1 cellular context compared by ENCODE assay signal in the genomic region with DNA sequence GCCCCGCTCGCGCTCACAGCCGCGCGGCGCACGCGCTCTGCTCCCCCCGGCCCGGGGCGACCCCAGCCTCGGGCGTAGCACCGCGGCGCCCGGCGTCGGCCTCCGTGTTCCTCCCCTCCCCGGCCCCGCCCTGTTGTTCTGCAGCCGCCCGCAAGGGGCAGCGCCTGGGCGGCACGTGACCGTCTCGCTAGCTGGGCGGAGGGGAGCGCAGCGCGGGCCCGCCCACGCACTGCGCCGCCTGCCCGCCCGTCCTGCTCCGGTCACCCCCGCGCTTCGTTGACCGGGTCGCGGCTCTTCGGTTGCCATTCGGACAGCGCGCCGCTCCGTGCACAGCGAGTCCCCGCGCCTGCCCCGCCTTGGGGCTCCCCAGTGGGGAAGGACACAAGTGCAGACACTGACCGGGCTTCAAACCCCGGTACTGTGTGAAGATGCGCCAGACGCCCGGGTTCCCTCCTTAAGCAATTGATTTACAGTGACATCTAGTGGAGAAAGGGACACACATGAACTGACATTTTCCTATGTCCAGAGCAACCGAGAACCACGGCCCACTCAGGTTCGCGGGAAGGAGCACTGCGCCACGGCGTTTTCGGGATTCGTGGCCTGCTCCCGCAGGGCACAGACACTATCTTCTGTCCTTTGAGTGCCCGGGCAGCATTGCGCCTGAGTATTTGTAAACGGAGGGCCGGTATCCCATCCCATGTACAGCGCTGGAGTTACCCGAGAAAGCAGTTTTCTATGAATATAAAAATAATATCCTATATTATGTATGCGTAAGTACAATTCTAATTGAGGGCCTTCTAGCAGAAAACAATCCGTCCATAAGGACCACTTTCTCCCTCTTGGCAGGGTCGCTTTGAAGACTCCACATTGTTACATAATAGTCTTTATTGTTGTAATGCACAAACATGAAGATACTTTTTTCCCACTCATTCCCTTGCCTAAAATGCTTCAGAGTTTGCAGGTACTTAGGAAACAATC.
A peak's percentile ranks its signal among the peaks of the same experiment; 100 is the strongest.
TF ChIP-seq lines count a peak whose summit lies in the region.

No MANE protein-coding gene starts in this region.

TF ChIP-seq in H1, 55 proteins besides CTCF, POLR2A, EP300 and RAD21 (continues in another document):
- TF ChIP-seq GABPA (IDR thresholded peaks at IDR 0.05; ENCODE audit: borderline replicate concordance, insufficient read depth, low read length) (no peak), TAF7 (optimal IDR thresholded peaks at IDR 0.05; ENCODE audit: borderline replicate concordance, low read depth, low read length) (no peak), JUND (IDR thresholded peaks at IDR 0.05; ENCODE audit: low read length) (no peak), SUZ12 (IDR thresholded peaks at IDR 0.05; ENCODE audit: low read length) (no peak; the same call in 1 of the 2 replicates), TAF1 (IDR thresholded peaks at IDR 0.05; ENCODE audit: low read depth, low read length) (peak; percentile 20; the same call in 1 of the 2 replicates), KDM4A (IDR thresholded peaks at IDR 0.05; ENCODE audit: low read depth, low read length, severe bottlenecking) (peak; percentile 74), PHF8 (conservative IDR thresholded peaks at IDR 0.05; ENCODE audit: low read depth, low read length) (peak; percentile 27; the same call in 1 of the 2 replicates), CHD1 (IDR thresholded peaks at IDR 0.05; ENCODE audit: low read depth, low read length) (no peak), NRF1 (IDR thresholded peaks at IDR 0.05; ENCODE audit: low read depth, low read length) (0 out of 2 replicates have a peak, but pooled peaks have one; percentile 17), RFX5 (IDR thresholded peaks at IDR 0.05; ENCODE audit: borderline replicate concordance, low read depth, low read length) (no peak), GTF2F1 (IDR thresholded peaks at IDR 0.05; ENCODE audit: borderline replicate concordance, low read depth, low read length) (no peak; the same call in 1 of the 2 replicates), SIX5 (IDR thresholded peaks at IDR 0.05; ENCODE audit: low read depth, low read length) (no peak), EZH2 (IDR thresholded peaks at IDR 0.05; ENCODE audit: low read depth, low read length, severe bottlenecking) (no peak), CEBPB (IDR thresholded peaks at IDR 0.05; ENCODE audit: low read depth, low read length) (no peak), KDM1A (IDR thresholded peaks at IDR 0.05; ENCODE audit: borderline replicate concordance, low read length) (no peak), JUN (IDR thresholded peaks at IDR 0.05; ENCODE audit: low read depth, low read length) (no peak), POLR2AphosphoS5 (IDR thresholded peaks at IDR 0.05; ENCODE audit: low read depth, low read length) (no peak; the same call in 1 of the 2 replicates), CREB1 (IDR thresholded peaks at IDR 0.05) (peak; percentile 58; the same call in 1 of the 2 replicates), YY1 (IDR thresholded peaks at IDR 0.05; ENCODE audit: low read depth, low read length) (no peak), CBX5 (IDR thresholded peaks at IDR 0.05; ENCODE audit: low read depth, low read length) (no peak), HDAC2 (IDR thresholded peaks at IDR 0.05; ENCODE audit: borderline replicate concordance in 1 of 2, low read depth in 2 of 2, low read length in 2 of 2) (peak in 1 of 2 experiments; percentile 93; a peak in 2 of 4 replicates), RXRA (IDR thresholded peaks at IDR 0.05; ENCODE audit: insufficient read depth, low read depth, low read length) (no peak), POU5F1 (IDR thresholded peaks at IDR 0.05; ENCODE audit: low read depth, low read length) (no peak), NANOG (IDR thresholded peaks at IDR 0.05; ENCODE audit: insufficient read depth, low read depth, low read length, poor library complexity, severe bottlenecking) (no peak), TCF12 (IDR thresholded peaks at IDR 0.05; ENCODE audit: low read depth, low read length) (no peak), SRF (IDR thresholded peaks at IDR 0.05; ENCODE audit: low read depth, low read length) (no peak), CTBP2 (IDR thresholded peaks at IDR 0.05; ENCODE audit: borderline replicate concordance, insufficient read depth, insufficient read length, low read length) (peak; percentile 56), FOSL1 (IDR thresholded peaks at IDR 0.05; ENCODE audit: insufficient read depth, low read depth, low read length) (no peak), BACH1 (IDR thresholded peaks at IDR 0.05; ENCODE audit: low read length) (peak; percentile 88), SIN3A (conservative IDR thresholded peaks at IDR 0.05 in 1 of 2, IDR thresholded peaks at IDR 0.05 in 1 of 2; ENCODE audit: low read depth in 1 of 2, low read length in 2 of 2) (peak in 1 of 2 experiments; percentile 23; a peak in 2 of 4 replicates), SIRT6 (IDR thresholded peaks at IDR 0.05; ENCODE audit: low read length) (no peak), CHD2 (IDR thresholded peaks at IDR 0.05; ENCODE audit: low read length) (no peak), TBP (IDR thresholded peaks at IDR 0.05; ENCODE audit: low read depth, low read length) (no peak), TEAD4 (IDR thresholded peaks at IDR 0.05; ENCODE audit: low read depth, low read length) (no peak), BRCA1 (IDR thresholded peaks at IDR 0.05; ENCODE audit: low read depth, low read length) (no peak), MAFK (IDR thresholded peaks at IDR 0.05; ENCODE audit: low read depth, low read length) (no peak), RBBP5 (IDR thresholded peaks at IDR 0.05; ENCODE audit: borderline replicate concordance, low read depth, low read length) (no peak; the same call in 1 of the 2 replicates), HDAC6 (IDR thresholded peaks at IDR 0.05; ENCODE audit: low read depth, low read length) (no peak), EGR1 (IDR thresholded peaks at IDR 0.05; ENCODE audit: borderline replicate concordance, low read depth, low read length) (peak; percentile 100), KDM5A (IDR thresholded peaks at IDR 0.05; ENCODE audit: low read length) (no peak), ZNF274 (IDR thresholded peaks at IDR 0.05; ENCODE audit: borderline replicate concordance, extremely low read depth, low read length) (no peak), SP2 (IDR thresholded peaks at IDR 0.05; ENCODE audit: low read length) (no peak), BCL11A (IDR thresholded peaks at IDR 0.05; ENCODE audit: low read depth in 2 of 2, low read length in 2 of 2) (no peak), CBX8 (IDR thresholded peaks at IDR 0.05; ENCODE audit: borderline replicate concordance, low read depth, low read length) (no peak), SAP30 (IDR thresholded peaks at IDR 0.05; ENCODE audit: insufficient read depth, insufficient replicate concordance, low read length) (no peak), ASH2L (IDR thresholded peaks at IDR 0.05; ENCODE audit: low read length) (peak; percentile 92), SP1 (IDR thresholded peaks at IDR 0.05; ENCODE audit: low read depth, low read length) (no peak), RNF2 (IDR thresholded peaks at IDR 0.05; ENCODE audit: borderline replicate concordance, low read depth, low read length, missing control alignments, poor library complexity, severe bottlenecking) (no peak), SP4 (IDR thresholded peaks at IDR 0.05; ENCODE audit: low read length) (no peak)
- TF ChIP-seq, protein P1, sequence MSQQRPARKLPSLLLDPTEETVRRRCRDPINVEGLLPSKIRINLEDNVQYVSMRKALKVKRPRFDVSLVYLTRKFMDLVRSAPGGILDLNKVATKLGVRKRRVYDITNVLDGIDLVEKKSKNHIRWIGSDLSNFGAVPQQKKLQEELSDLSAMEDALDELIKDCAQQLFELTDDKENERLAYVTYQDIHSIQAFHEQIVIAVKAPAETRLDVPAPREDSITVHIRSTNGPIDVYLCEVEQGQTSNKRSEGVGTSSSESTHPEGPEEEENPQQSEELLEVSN (IDR thresholded peaks at IDR 0.05) = peak; percentile 67
- TF ChIP-seq, protein P2, sequence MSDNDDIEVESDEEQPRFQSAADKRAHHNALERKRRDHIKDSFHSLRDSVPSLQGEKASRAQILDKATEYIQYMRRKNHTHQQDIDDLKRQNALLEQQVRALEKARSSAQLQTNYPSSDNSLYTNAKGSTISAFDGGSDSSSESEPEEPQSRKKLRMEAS (IDR thresholded peaks at IDR 0.05) = peak; percentile 84
- TF ChIP-seq, protein P3, sequence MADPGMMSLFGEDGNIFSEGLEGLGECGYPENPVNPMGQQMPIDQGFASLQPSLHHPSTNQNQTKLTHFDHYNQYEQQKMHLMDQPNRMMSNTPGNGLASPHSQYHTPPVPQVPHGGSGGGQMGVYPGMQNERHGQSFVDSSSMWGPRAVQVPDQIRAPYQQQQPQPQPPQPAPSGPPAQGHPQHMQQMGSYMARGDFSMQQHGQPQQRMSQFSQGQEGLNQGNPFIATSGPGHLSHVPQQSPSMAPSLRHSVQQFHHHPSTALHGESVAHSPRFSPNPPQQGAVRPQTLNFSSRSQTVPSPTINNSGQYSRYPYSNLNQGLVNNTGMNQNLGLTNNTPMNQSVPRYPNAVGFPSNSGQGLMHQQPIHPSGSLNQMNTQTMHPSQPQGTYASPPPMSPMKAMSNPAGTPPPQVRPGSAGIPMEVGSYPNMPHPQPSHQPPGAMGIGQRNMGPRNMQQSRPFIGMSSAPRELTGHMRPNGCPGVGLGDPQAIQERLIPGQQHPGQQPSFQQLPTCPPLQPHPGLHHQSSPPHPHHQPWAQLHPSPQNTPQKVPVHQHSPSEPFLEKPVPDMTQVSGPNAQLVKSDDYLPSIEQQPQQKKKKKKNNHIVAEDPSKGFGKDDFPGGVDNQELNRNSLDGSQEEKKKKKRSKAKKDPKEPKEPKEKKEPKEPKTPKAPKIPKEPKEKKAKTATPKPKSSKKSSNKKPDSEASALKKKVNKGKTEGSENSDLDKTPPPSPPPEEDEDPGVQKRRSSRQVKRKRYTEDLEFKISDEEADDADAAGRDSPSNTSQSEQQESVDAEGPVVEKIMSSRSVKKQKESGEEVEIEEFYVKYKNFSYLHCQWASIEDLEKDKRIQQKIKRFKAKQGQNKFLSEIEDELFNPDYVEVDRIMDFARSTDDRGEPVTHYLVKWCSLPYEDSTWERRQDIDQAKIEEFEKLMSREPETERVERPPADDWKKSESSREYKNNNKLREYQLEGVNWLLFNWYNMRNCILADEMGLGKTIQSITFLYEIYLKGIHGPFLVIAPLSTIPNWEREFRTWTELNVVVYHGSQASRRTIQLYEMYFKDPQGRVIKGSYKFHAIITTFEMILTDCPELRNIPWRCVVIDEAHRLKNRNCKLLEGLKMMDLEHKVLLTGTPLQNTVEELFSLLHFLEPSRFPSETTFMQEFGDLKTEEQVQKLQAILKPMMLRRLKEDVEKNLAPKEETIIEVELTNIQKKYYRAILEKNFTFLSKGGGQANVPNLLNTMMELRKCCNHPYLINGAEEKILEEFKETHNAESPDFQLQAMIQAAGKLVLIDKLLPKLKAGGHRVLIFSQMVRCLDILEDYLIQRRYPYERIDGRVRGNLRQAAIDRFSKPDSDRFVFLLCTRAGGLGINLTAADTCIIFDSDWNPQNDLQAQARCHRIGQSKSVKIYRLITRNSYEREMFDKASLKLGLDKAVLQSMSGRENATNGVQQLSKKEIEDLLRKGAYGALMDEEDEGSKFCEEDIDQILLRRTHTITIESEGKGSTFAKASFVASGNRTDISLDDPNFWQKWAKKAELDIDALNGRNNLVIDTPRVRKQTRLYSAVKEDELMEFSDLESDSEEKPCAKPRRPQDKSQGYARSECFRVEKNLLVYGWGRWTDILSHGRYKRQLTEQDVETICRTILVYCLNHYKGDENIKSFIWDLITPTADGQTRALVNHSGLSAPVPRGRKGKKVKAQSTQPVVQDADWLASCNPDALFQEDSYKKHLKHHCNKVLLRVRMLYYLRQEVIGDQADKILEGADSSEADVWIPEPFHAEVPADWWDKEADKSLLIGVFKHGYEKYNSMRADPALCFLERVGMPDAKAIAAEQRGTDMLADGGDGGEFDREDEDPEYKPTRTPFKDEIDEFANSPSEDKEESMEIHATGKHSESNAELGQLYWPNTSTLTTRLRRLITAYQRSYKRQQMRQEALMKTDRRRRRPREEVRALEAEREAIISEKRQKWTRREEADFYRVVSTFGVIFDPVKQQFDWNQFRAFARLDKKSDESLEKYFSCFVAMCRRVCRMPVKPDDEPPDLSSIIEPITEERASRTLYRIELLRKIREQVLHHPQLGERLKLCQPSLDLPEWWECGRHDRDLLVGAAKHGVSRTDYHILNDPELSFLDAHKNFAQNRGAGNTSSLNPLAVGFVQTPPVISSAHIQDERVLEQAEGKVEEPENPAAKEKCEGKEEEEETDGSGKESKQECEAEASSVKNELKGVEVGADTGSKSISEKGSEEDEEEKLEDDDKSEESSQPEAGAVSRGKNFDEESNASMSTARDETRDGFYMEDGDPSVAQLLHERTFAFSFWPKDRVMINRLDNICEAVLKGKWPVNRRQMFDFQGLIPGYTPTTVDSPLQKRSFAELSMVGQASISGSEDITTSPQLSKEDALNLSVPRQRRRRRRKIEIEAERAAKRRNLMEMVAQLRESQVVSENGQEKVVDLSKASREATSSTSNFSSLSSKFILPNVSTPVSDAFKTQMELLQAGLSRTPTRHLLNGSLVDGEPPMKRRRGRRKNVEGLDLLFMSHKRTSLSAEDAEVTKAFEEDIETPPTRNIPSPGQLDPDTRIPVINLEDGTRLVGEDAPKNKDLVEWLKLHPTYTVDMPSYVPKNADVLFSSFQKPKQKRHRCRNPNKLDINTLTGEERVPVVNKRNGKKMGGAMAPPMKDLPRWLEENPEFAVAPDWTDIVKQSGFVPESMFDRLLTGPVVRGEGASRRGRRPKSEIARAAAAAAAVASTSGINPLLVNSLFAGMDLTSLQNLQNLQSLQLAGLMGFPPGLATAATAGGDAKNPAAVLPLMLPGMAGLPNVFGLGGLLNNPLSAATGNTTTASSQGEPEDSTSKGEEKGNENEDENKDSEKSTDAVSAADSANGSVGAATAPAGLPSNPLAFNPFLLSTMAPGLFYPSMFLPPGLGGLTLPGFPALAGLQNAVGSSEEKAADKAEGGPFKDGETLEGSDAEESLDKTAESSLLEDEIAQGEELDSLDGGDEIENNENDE (IDR thresholded peaks at IDR 0.05; ENCODE audit: insufficient replicate concordance, low read length) = no peak
- TF ChIP-seq, protein P4, sequence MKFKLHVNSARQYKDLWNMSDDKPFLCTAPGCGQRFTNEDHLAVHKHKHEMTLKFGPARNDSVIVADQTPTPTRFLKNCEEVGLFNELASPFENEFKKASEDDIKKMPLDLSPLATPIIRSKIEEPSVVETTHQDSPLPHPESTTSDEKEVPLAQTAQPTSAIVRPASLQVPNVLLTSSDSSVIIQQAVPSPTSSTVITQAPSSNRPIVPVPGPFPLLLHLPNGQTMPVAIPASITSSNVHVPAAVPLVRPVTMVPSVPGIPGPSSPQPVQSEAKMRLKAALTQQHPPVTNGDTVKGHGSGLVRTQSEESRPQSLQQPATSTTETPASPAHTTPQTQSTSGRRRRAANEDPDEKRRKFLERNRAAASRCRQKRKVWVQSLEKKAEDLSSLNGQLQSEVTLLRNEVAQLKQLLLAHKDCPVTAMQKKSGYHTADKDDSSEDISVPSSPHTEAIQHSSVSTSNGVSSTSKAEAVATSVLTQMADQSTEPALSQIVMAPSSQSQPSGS (IDR thresholded peaks at IDR 0.05; ENCODE audit: low read length) = peak; percentile 26; the same call in 1 of the 2 replicates
- TF ChIP-seq, protein P5, sequence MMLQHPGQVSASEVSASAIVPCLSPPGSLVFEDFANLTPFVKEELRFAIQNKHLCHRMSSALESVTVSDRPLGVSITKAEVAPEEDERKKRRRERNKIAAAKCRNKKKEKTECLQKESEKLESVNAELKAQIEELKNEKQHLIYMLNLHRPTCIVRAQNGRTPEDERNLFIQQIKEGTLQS (IDR thresholded peaks at IDR 0.05; ENCODE audit: insufficient read depth, low read depth, low read length) = peak; percentile 94
